In the genomic region with DNA sequence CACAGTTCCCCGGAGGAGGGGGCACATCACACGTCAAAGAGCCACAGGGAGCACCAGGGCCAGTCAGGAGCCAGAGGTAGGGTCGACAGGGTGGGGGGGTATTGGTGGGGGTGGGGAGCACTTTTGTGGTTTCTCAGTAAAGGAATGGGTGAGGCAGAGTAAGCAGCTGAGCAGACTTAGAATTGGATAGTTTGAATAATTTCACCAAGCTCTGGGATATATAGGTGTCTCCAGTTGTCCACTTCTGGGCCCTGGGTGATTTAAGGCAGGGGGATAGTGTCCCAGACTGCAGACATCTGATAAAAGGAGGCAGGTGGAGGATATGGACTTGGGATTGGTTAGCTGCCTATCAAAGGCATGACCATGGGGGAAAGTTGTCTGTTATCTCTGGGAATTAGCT, we compare ENCODE assay signal across 22 cellular contexts.
A peak's percentile ranks its signal among the peaks of the same experiment; 100 is the strongest.
DNase-seq lines count a peak whose midpoint lies in the region; ATAC-seq and TF ChIP-seq lines count a peak whose summit lies in the region.
"Had no signal": no experiment of that assay in that cellular context is flagged by ENCODE, and none has a peak within 500 bp of the region (broad histone marks: within the 10 kb centered on the region; RNA-seq: fewer than 3 reads in every experiment).

No MANE protein-coding gene starts in this region.

- no TSS peak for BruUV-seq in A673 (replicated peaks; lab: Mats Ljungman, UMichigan)

- H3K4me1 ChIP-seq in SJCRH30: peaks cover 40% of the 10 kb centered on the region
- no peaks in the 10 kb centered on the region for H3K4me1 ChIP-seq in A673 (ENCODE audit: insufficient read depth, low read length, poor library complexity, severe bottlenecking)
- H3K4me1 ChIP-seq: Caco-2 had no signal

- H3K27ac Mint-ChIP-seq in nephron (peak overlapping the region; percentile 34 to 81 (median 39)), T-cell (no peak overlapping the region)
- H3K27ac Mint-ChIP-seq: B cell; CD4-positive, alpha-beta T cell; CD8-positive, alpha-beta T cell had no signal

- no peak overlapping the region for H3K4me3 ChIP-seq in SJCRH30
- no peak overlapping the region for H3K4me3 ChIP-seq in A673 (ENCODE audit: low read depth, low read length, poor library complexity, severe bottlenecking)
- H3K4me3 ChIP-seq: BLaER1 treated with 17β-estradiol and CSF1 and Interleukin-3, amounts not matched to agents 10 nM and 100 nM; GM12878 had no signal

- TF ChIP-seq CTCF in nephron (IDR thresholded peaks at IDR 0.05; ENCODE audit: unreplicated experiment in 3 of 3): no peak
- no peak for TF ChIP-seq CTCF in A673 (conservative IDR thresholded peaks at IDR 0.05; ENCODE audit: low read depth, low read length)

- CTCF ChIA-PET in A673 (lab: Charles Lee) (no interaction called here), T-cell (lab: Charles Lee) (no interaction called here)

- peak overlapping the region; percentile 98 for H3K27ac ChIP-seq in SJCRH30
- H3K27ac ChIP-seq in A673 (ENCODE audit: low read depth, low read length, poor library complexity, severe bottlenecking): no peak overlapping the region
- H3K27ac ChIP-seq: BLaER1 treated with 17β-estradiol and CSF1 and Interleukin-3, amounts not matched to agents 10 nM and 100 nM; C4-2B had no signal

- H3K36me3 Mint-ChIP-seq in nephron (ENCODE audit: low read depth) (no peaks in the 10 kb centered on the region), T-cell (no peaks in the 10 kb centered on the region)
- H3K36me3 Mint-ChIP-seq: CD8-positive, alpha-beta T cell had no signal

- H3K36me3 ChIP-seq in SJCRH30: no peaks in the 10 kb centered on the region
- H3K36me3 ChIP-seq in A673 (ENCODE audit: insufficient read depth, low read length, poor library complexity, severe bottlenecking): no peaks in the 10 kb centered on the region
- H3K36me3 ChIP-seq: BLaER1 treated with 17β-estradiol and CSF1 and Interleukin-3, amounts not matched to agents 10 nM and 100 nM had no signal

- intact Hi-C loops in A673 (cut with micrococcal nuclease; ENCODE audit: unreplicated experiment): no loop called here

- DNase-seq in SJCRH30: peak; percentile 89 to 92
- peak; percentile 50 for DNase-seq in myocyte (ENCODE audit: low read depth)
- DNase-seq in NCI-H748 (lab: John Stamatoyannopoulos, UW; ENCODE audit: unreplicated experiment): no peak
- DNase-seq in A673 (ENCODE audit: low spot score): no peak
- DNase-seq in T-cell: no peak
- DNase-seq in glomerular visceral epithelial cell (ENCODE audit: extremely low spot score): no peak
- DNase-seq: 8988T; AML-193; Caco-2; CD4-positive, alpha-beta T cell; CD8-positive, alpha-beta T cell; DMS153; DMS53; DMS79; DND-41; EL; GDM1 had no signal

- H3K27me3 ChIP-seq in SJCRH30 (no peaks in the 10 kb centered on the region), A673 (replicated peaks; ENCODE audit: insufficient read depth, low read depth, low read length, poor library complexity) (no peaks in the 10 kb centered on the region)
- H3K27me3 ChIP-seq: BLaER1 treated with 17β-estradiol and CSF1 and Interleukin-3, amounts not matched to agents 10 nM and 100 nM had no signal

- peak overlapping the region in 1 of 3 experiments; percentile 61 for H3K4me3 Mint-ChIP-seq in nephron
- no peak overlapping the region for H3K4me3 Mint-ChIP-seq in T-cell
- H3K4me3 Mint-ChIP-seq: B cell; CD4-positive, alpha-beta T cell; CD8-positive, alpha-beta T cell had no signal

- POLR2A ChIA-PET in A673 (lab: Charles Lee; ENCODE audit: low non-redundant PET) (no interaction called here), T-cell (lab: Charles Lee) (no interaction called here)

- ATAC-seq in T-cell (replicated peaks in 1 of 4): no peak
- ATAC-seq: CD8-positive, alpha-beta T cell; GM12878 had no signal

- H3K9me3 ChIP-seq in SJCRH30 (replicated peaks): no peaks in the 10 kb centered on the region
- H3K9me3 ChIP-seq in A673 (ENCODE audit: low read depth, low read length, poor library complexity, severe bottlenecking): peaks cover under 1% of the 10 kb centered on the region
- H3K9me3 ChIP-seq: BLaER1 treated with 17β-estradiol and CSF1 and Interleukin-3, amounts not matched to agents 10 nM and 100 nM; Caco-2 had no signal

- H3K27me3 Mint-ChIP-seq in nephron (ENCODE audit: low read depth) (peaks cover 4% of the 10 kb centered on the region), T-cell (no peaks in the 10 kb centered on the region)
- H3K27me3 Mint-ChIP-seq: B cell; CD4-positive, alpha-beta T cell had no signal

- H3K4me1 Mint-ChIP-seq in nephron (peaks cover 52% of the 10 kb centered on the region), T-cell (no peaks in the 10 kb centered on the region)
- H3K4me1 Mint-ChIP-seq: B cell had no signal

- peaks cover 4% of the 10 kb centered on the region for H3K9me3 Mint-ChIP-seq in nephron
- H3K9me3 Mint-ChIP-seq in T-cell: peaks cover 4 to 9% (median 5%) of the 10 kb centered on the region in 3 donors

Comparison
In these comparisons a context has a peak if more than half of its experiments do, and no peak if none do; other contexts are left out.
1. DNase-seq: peak in SJCRH30 (2 of 2) and myocyte (single experiment); none in NCI-H748 (single experiment), A673 (single experiment), T-cell (0 of 34) and glomerular visceral epithelial cell (single experiment).
2. H3K27ac Mint-ChIP-seq: peak in nephron (3 of 3); none in T-cell (0 of 2).